In genomic region chr22:37905534-37906363, GRCh38 we compare ENCODE assay signal across 8 cellular contexts. TPM values are rescaled to one million over a fixed set of nuclear protein-coding genes. Genes with fewer than 3 reads are reported as not detected.
DNase-seq lines count a peak whose midpoint lies in the region; ATAC-seq and TF ChIP-seq lines count a peak whose summit lies in the region.

A gene with protein sequence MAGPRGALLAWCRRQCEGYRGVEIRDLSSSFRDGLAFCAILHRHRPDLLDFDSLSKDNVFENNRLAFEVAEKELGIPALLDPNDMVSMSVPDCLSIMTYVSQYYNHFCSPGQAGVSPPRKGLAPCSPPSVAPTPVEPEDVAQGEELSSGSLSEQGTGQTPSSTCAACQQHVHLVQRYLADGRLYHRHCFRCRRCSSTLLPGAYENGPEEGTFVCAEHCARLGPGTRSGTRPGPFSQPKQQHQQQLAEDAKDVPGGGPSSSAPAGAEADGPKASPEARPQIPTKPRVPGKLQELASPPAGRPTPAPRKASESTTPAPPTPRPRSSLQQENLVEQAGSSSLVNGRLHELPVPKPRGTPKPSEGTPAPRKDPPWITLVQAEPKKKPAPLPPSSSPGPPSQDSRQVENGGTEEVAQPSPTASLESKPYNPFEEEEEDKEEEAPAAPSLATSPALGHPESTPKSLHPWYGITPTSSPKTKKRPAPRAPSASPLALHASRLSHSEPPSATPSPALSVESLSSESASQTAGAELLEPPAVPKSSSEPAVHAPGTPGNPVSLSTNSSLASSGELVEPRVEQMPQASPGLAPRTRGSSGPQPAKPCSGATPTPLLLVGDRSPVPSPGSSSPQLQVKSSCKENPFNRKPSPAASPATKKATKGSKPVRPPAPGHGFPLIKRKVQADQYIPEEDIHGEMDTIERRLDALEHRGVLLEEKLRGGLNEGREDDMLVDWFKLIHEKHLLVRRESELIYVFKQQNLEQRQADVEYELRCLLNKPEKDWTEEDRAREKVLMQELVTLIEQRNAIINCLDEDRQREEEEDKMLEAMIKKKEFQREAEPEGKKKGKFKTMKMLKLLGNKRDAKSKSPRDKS (plus strand): TSS chr22:37906297. CDS start chr22:37906423, 126 bp downstream.

- H2BK5ac ChIP-seq in neuronal stem cell (ENCODE audit: low read length): peak within 1 kb of the TSS; percentile 14

- H3K79me1 ChIP-seq in neuronal stem cell (ENCODE audit: low read depth, low read length): no peaks in the 10 kb centered on the region

- peak within 1 kb of the TSS; percentile 76 for H4K91ac ChIP-seq in neuronal stem cell (ENCODE audit: low read depth, low read length, poor library complexity)

- H3K27me3 ChIP-seq in neuronal stem cell (ENCODE audit: control insufficient read depth in 3 of 3, insufficient read depth in 3 of 3, low read depth in 1 of 3, low read length in 3 of 3) (no peaks in the 10 kb centered on the region), testis (no peaks in the 10 kb centered on the region)

- H2AK5ac ChIP-seq in neuronal stem cell (ENCODE audit: low read depth, low read length): peak within 1 kb of the TSS; percentile 95

- H2BK15ac ChIP-seq in neuronal stem cell (ENCODE audit: low read length): peak within 1 kb of the TSS; percentile 87

- ATAC-seq in GM19025 (IDR thresholded peaks at IDR 0.05; ENCODE audit: low read depth, unreplicated experiment): peak; percentile 79
- peak; percentile 67 for ATAC-seq in HG03442 (IDR thresholded peaks at IDR 0.05; ENCODE audit: unreplicated experiment)

- peak within 1 kb of the TSS; percentile 12 for H2BK12ac ChIP-seq in neuronal stem cell (ENCODE audit: low read length)

- peak within 1 kb of the TSS; percentile 100 for H3K9ac ChIP-seq in neuronal stem cell (ENCODE audit: low read depth, low read length, poor library complexity)

- H3K23ac ChIP-seq in neuronal stem cell (ENCODE audit: low read depth, low read length, poor library complexity): peak within 1 kb of the TSS; percentile 85

- H3K36me3 ChIP-seq in neuronal stem cell (replicated peaks in 1 of 2; ENCODE audit: control insufficient read depth in 2 of 2, insufficient read depth in 2 of 2, low read length in 2 of 2): peaks cover 0 to 4% of the 10 kb centered on the region in 2 donors
- no peaks in the 10 kb centered on the region for H3K36me3 ChIP-seq in testis (ENCODE audit: low read depth, missing control alignments)

- no peak within 1 kb of the TSS for H2BK120ac ChIP-seq in neuronal stem cell (ENCODE audit: low read depth, low read length)

- no peak for TF ChIP-seq POLR2A in testis (IDR thresholded peaks at IDR 0.05)

- intact Hi-C loops in testis (cut with DNase I; ENCODE audit: low total_unique reads): no loop called here

- H3K14ac ChIP-seq in neuronal stem cell (ENCODE audit: low read length): peak within 1 kb of the TSS; percentile 14

- H3K27ac ChIP-seq in neuronal stem cell (replicated peaks; ENCODE audit: low read length): no peak within 1 kb of the TSS
- peak within 1 kb of the TSS; percentile 67 to 86 for H3K27ac ChIP-seq in testis

- peak within 1 kb of the TSS; percentile 47 for H3K4ac ChIP-seq in neuronal stem cell (ENCODE audit: low read length)

- H3K4me2 ChIP-seq in neuronal stem cell (ENCODE audit: insufficient read depth, low read length, poor library complexity, severe bottlenecking): peak within 1 kb of the TSS; percentile 84

- TF ChIP-seq CTCF in foreskin fibroblast (IDR thresholded peaks at IDR 0.05; ENCODE audit: low read depth, low read length) (no peak), testis (IDR thresholded peaks at IDR 0.05) (peak in 1 of 3 experiments; percentile 31)

- H3K4me3 ChIP-seq in foreskin fibroblast (ENCODE audit: low read depth in 1 of 2, low read length in 2 of 2) (peak within 1 kb of the TSS; percentile 73 to 77), neuronal stem cell (ENCODE audit: low read length in 2 of 2) (peak within 1 kb of the TSS; percentile 76 to 90), testis (peak within 1 kb of the TSS; percentile 65 to 72)

- H4K8ac ChIP-seq in neuronal stem cell (ENCODE audit: low read depth, low read length): no peak within 1 kb of the TSS

- H3K9me3 ChIP-seq in neuronal stem cell (replicated peaks in 1 of 2; ENCODE audit: control insufficient read depth in 2 of 2, insufficient read depth in 1 of 2, low read depth in 1 of 2, low read length in 2 of 2) (no peaks in the 10 kb centered on the region), testis (no peaks in the 10 kb centered on the region)

- peak within 1 kb of the TSS; percentile 98 for H3K18ac ChIP-seq in neuronal stem cell (ENCODE audit: low read length)

- peak within 1 kb of the TSS; percentile 95 for H2AFZ ChIP-seq in neuronal stem cell (ENCODE audit: low read length)

- WGBS in neuronal stem cell (ENCODE audit: extremely low coverage in 2 of 2, insufficient read length in 2 of 2, insufficient replicate concordance in 1 of 2), 2 donors: no CpG with 5 or more reads among the region's 90 CpGs
- WGBS in testis, 2 donors: 13 to 36% methylated on average over 8 to 27 of the region's 90 CpGs

- peak; percentile 29 to 46 for DNase-seq in AML-193 (lab: John Stamatoyannopoulos, UW)
- peak; percentile 82 for DNase-seq in RKO (ENCODE audit: low spot score)
- peak; percentile 56 for DNase-seq in activated gamma-delta T cell (lab: John Stamatoyannopoulos, UW)
- DNase-seq in foreskin fibroblast: peak; percentile 83 to 96
- DNase-seq in neuronal stem cell (ENCODE audit: low spot score): no peak
- peak; percentile 69 for DNase-seq in testis

- H3K4me1 ChIP-seq in neuronal stem cell (ENCODE audit: control insufficient read depth in 2 of 2, insufficient read depth in 1 of 2, low read depth in 1 of 2, low read length in 2 of 2) (peaks cover 14 to 18% of the 10 kb centered on the region in 2 donors), testis (peaks cover 20% of the 10 kb centered on the region)

RNA-seq across cellular contexts. Expression of the gene that starts here (rescaled TPM):
- 12.2 TPM for polyA plus RNA-seq in neuronal stem cell (2013, experiment 1 of 2)
- 12.4 TPM for polyA plus RNA-seq in neuronal stem cell (2013, experiment 2 of 2)
- 10 to 100 TPM; 25.2 to 38.0 TPM for total RNA-seq in testis
- 30.8 TPM for polyA plus RNA-seq in testis (ENCODE audit: insufficient read depth, low read depth, low replicate concordance)
